1 cellular context compared by ENCODE assay signal in the genomic region with DNA sequence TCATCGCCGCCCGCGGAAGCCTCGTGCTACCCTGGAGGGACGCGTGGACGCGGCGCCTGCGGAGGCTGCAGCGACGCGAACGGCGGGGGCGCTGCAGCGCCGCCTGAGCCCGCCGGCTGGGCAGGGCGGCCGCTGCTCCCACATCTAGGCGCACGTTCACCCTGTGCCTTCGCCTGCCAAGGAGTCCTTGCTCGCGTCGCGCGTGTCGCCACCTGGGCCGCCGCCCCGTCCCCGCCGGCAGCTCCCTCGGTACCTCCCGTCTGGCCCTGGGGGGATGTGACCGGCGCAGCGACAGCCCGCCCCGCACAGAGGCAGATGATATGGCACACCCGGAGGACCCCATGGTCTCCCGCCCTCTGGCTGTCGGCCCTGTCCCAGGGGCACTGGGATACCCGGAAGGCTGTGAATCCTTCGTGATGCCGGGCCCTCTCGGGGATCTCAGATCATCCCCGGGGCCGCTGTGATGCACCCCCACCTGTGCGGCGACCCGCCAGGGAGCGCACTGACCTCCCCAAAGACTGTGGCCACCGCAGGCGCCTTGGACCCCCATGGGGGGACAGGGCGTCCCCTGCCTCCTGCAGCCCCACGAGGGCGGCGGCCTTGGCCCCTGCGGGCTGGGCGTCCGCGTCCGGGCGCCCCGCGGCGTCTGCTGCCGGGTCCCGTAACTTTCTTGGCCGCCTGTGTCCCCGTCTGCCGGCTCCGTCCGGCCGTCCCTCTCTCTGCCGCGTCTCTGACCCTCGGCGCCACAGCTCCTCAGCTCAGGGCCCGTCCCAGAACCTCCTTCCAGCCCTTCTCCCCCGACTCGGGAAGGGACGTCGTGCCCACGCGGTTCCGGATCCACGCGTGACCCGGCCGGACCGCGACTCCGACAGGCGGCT.
TF ChIP-seq lines count a peak whose summit lies in the region.

No MANE protein-coding gene starts in this region.

TF ChIP-seq in K562, 482 proteins besides CTCF, POLR2A, EP300 and RAD21 (continued from another document and continues in another):
- TF ChIP-seq ZEB2 (IDR thresholded peaks at IDR 0.05) (no peak), HCFC1 (IDR thresholded peaks at IDR 0.05; ENCODE audit: low read depth, low read length) (0 out of 2 replicates have a peak, but pooled peaks have one; percentile 9), FIP1L1 (IDR thresholded peaks at IDR 0.05; ENCODE audit: low read depth, low read length, poor library complexity, severe bottlenecking) (peak; percentile 17), ARNT (IDR thresholded peaks at IDR 0.05) (no peak), SUPT5H (IDR thresholded peaks at IDR 0.05) (0 out of 2 replicates have a peak, but pooled peaks have one; percentile 65), SAP30 (IDR thresholded peaks at IDR 0.05; ENCODE audit: borderline replicate concordance, insufficient read depth, low read depth, low read length, poor library complexity, severe bottlenecking) (peak; percentile 87), EP400 (IDR thresholded peaks at IDR 0.05) (peak; percentile 54; the same call in 1 of the 2 replicates), L3MBTL2 (IDR thresholded peaks at IDR 0.05) (peak; percentile 92), ZKSCAN3 (CRISPR knock-in tag; IDR thresholded peaks at IDR 0.05) (no peak), PCBP1 (IDR thresholded peaks at IDR 0.05; ENCODE audit: low read depth, low read length, poor library complexity, severe bottlenecking) (peak; percentile 37), ARID2 (IDR thresholded peaks at IDR 0.05) (no peak), ZNF253 (CRISPR knock-in tag; conservative IDR thresholded peaks at IDR 0.05) (no peak), NONO (IDR thresholded peaks at IDR 0.05; ENCODE audit: low read depth in 2 of 2, low read length in 1 of 2) (peak in 1 of 2 experiments; percentile 49; a peak in 2 of 4 replicates), CREM (IDR thresholded peaks at IDR 0.05; ENCODE audit: low read depth) (peak; percentile 46; the same call in 1 of the 2 replicates), ZNF584 (CRISPR knock-in tag; IDR thresholded peaks at IDR 0.05; ENCODE audit: low read depth) (no peak), PCBP2 (IDR thresholded peaks at IDR 0.05; ENCODE audit: low read depth, low read length, poor library complexity, severe bottlenecking) (no peak), NFIC (IDR thresholded peaks at IDR 0.05) (0 out of 2 replicates have a peak, but pooled peaks have one; percentile 17), CBFA2T3 (IDR thresholded peaks at IDR 0.05) (no peak), ZBED1 (IDR thresholded peaks at IDR 0.05) (no peak), ZFPM2 (CRISPR knock-in tag; IDR thresholded peaks at IDR 0.05) (no peak), ASH1L (IDR thresholded peaks at IDR 0.05; ENCODE audit: borderline replicate concordance, low read depth, partially characterized antibody) (no peak), ZBTB7A (IDR thresholded peaks at IDR 0.05; ENCODE audit: borderline replicate concordance, control insufficient read depth, low read depth, low read length) (peak; percentile 66; the same call in 1 of the 2 replicates), ZNF766 (CRISPR knock-in tag; conservative IDR thresholded peaks at IDR 0.05) (no peak), HEY1 (CRISPR knock-in tag; IDR thresholded peaks at IDR 0.05; ENCODE audit: borderline replicate concordance) (no peak), MAFK (IDR thresholded peaks at IDR 0.05; ENCODE audit: low read length) (no peak), RBBP5 (IDR thresholded peaks at IDR 0.05; ENCODE audit: borderline replicate concordance, insufficient read depth, low read length, poor library complexity, severe bottlenecking) (peak; percentile 75), POLR2B (IDR thresholded peaks at IDR 0.05; ENCODE audit: low read depth, partially characterized antibody) (no peak)
- TF ChIP-seq, protein P1, sequence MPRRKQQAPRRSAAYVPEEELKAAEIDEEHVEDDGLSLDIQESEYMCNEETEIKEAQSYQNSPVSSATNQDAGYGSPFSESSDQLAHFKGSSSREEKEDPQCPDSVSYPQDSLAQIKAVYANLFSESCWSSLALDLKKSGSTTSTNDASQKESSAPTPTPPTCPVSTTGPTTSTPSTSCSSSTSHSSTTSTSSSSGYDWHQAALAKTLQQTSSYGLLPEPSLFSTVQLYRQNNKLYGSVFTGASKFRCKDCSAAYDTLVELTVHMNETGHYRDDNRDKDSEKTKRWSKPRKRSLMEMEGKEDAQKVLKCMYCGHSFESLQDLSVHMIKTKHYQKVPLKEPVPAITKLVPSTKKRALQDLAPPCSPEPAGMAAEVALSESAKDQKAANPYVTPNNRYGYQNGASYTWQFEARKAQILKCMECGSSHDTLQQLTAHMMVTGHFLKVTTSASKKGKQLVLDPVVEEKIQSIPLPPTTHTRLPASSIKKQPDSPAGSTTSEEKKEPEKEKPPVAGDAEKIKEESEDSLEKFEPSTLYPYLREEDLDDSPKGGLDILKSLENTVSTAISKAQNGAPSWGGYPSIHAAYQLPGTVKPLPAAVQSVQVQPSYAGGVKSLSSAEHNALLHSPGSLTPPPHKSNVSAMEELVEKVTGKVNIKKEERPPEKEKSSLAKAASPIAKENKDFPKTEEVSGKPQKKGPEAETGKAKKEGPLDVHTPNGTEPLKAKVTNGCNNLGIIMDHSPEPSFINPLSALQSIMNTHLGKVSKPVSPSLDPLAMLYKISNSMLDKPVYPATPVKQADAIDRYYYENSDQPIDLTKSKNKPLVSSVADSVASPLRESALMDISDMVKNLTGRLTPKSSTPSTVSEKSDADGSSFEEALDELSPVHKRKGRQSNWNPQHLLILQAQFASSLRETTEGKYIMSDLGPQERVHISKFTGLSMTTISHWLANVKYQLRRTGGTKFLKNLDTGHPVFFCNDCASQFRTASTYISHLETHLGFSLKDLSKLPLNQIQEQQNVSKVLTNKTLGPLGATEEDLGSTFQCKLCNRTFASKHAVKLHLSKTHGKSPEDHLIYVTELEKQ (CRISPR knock-in tag; IDR thresholded peaks at IDR 0.05) = no peak
- TF ChIP-seq, protein P2, sequence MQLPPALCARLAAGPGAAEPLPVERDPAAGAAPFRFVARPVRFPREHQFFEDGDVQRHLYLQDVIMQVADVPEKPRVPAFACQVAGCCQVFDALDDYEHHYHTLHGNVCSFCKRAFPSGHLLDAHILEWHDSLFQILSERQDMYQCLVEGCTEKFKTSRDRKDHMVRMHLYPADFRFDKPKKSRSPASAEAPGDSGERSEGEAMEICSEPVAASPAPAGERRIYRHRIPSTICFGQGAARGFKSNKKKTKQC (CRISPR knock-in tag; IDR thresholded peaks at IDR 0.05) = 0 out of 2 replicates have a peak, but pooled peaks have one; percentile 67
- TF ChIP-seq, protein P3, sequence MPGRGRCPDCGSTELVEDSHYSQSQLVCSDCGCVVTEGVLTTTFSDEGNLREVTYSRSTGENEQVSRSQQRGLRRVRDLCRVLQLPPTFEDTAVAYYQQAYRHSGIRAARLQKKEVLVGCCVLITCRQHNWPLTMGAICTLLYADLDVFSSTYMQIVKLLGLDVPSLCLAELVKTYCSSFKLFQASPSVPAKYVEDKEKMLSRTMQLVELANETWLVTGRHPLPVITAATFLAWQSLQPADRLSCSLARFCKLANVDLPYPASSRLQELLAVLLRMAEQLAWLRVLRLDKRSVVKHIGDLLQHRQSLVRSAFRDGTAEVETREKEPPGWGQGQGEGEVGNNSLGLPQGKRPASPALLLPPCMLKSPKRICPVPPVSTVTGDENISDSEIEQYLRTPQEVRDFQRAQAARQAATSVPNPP (IDR thresholded peaks at IDR 0.05; ENCODE audit: borderline replicate concordance, insufficient read depth, insufficient read length) = no peak
- TF ChIP-seq, protein P4, sequence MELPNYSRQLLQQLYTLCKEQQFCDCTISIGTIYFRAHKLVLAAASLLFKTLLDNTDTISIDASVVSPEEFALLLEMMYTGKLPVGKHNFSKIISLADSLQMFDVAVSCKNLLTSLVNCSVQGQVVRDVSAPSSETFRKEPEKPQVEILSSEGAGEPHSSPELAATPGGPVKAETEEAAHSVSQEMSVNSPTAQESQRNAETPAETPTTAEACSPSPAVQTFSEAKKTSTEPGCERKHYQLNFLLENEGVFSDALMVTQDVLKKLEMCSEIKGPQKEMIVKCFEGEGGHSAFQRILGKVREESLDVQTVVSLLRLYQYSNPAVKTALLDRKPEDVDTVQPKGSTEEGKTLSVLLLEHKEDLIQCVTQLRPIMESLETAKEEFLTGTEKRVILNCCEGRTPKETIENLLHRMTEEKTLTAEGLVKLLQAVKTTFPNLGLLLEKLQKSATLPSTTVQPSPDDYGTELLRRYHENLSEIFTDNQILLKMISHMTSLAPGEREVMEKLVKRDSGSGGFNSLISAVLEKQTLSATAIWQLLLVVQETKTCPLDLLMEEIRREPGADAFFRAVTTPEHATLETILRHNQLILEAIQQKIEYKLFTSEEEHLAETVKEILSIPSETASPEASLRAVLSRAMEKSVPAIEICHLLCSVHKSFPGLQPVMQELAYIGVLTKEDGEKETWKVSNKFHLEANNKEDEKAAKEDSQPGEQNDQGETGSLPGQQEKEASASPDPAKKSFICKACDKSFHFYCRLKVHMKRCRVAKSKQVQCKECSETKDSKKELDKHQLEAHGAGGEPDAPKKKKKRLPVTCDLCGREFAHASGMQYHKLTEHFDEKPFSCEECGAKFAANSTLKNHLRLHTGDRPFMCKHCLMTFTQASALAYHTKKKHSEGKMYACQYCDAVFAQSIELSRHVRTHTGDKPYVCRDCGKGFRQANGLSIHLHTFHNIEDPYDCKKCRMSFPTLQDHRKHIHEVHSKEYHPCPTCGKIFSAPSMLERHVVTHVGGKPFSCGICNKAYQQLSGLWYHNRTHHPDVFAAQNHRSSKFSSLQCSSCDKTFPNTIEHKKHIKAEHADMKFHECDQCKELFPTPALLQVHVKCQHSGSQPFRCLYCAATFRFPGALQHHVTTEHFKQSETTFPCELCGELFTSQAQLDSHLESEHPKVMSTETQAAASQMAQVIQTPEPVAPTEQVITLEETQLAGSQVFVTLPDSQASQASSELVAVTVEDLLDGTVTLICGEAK (IDR thresholded peaks at IDR 0.05) = peak; percentile 49; the same call in 1 of the 2 replicates
- TF ChIP-seq, protein P4 (CRISPR knock-in tag; IDR thresholded peaks at IDR 0.05) = no peak
- TF ChIP-seq, protein P5, sequence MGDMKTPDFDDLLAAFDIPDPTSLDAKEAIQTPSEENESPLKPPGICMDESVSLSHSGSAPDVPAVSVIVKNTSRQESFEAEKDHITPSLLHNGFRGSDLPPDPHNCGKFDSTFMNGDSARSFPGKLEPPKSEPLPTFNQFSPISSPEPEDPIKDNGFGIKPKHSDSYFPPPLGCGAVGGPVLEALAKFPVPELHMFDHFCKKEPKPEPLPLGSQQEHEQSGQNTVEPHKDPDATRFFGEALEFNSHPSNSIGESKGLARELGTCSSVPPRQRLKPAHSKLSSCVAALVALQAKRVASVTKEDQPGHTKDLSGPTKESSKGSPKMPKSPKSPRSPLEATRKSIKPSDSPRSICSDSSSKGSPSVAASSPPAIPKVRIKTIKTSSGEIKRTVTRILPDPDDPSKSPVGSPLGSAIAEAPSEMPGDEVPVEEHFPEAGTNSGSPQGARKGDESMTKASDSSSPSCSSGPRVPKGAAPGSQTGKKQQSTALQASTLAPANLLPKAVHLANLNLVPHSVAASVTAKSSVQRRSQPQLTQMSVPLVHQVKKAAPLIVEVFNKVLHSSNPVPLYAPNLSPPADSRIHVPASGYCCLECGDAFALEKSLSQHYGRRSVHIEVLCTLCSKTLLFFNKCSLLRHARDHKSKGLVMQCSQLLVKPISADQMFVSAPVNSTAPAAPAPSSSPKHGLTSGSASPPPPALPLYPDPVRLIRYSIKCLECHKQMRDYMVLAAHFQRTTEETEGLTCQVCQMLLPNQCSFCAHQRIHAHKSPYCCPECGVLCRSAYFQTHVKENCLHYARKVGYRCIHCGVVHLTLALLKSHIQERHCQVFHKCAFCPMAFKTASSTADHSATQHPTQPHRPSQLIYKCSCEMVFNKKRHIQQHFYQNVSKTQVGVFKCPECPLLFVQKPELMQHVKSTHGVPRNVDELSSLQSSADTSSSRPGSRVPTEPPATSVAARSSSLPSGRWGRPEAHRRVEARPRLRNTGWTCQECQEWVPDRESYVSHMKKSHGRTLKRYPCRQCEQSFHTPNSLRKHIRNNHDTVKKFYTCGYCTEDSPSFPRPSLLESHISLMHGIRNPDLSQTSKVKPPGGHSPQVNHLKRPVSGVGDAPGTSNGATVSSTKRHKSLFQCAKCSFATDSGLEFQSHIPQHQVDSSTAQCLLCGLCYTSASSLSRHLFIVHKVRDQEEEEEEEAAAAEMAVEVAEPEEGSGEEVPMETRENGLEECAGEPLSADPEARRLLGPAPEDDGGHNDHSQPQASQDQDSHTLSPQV (IDR thresholded peaks at IDR 0.05) = peak; percentile 71; the same call in 1 of the 2 replicates
